In the genomic region with DNA sequence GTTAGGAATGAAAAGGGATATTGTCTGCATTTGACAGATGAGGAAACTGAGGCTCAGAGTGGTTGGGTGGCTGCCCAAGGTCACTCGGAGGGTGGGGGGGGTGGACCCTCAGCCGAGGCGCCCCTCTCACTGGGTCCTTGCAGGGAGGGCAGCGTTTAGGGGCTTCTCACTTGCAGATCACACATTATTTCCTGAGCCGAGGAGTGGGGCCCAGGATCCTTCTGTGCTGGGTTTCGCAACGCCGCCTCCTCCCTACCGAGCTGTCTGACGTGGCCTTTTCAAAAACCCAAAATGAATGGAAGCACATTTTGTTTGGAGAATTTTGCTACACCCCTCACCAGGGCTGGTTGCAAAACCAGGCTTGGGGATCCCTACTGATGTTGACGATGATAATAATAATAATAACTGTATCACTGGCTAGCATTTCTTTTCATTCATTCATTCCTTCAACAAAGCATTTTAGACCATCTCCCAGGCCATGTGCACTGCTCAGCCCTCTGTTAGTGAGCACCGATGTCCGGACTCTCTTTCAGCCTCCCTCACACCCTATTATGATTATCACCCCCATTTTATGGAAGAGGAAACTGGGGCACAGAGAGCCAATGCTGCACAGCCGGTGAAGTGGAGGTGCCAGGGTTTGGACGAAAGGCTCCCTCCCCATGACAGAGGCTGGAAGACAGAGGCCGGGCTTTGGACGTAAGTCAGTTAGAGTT, we compare ENCODE assay signal across 1 cellular context.
TF ChIP-seq lines count a peak whose summit lies in the region.

No MANE protein-coding gene starts in this region.

TF ChIP-seq in SK-N-SH treated with all-trans-retinoic acid at 6 μM for 48 hours, 23 proteins besides CTCF, POLR2A, EP300 and RAD21 (continued from another document):
- no peak for TF ChIP-seq TCF4 (CRISPR knock-in tag; IDR thresholded peaks at IDR 0.05; ENCODE audit: borderline replicate concordance)
- TF ChIP-seq, protein P1, sequence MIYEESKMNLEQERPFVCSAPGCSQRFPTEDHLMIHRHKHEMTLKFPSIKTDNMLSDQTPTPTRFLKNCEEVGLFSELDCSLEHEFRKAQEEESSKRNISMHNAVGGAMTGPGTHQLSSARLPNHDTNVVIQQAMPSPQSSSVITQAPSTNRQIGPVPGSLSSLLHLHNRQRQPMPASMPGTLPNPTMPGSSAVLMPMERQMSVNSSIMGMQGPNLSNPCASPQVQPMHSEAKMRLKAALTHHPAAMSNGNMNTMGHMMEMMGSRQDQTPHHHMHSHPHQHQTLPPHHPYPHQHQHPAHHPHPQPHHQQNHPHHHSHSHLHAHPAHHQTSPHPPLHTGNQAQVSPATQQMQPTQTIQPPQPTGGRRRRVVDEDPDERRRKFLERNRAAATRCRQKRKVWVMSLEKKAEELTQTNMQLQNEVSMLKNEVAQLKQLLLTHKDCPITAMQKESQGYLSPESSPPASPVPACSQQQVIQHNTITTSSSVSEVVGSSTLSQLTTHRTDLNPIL (CRISPR knock-in tag; IDR thresholded peaks at IDR 0.05; ENCODE audit: low read depth) = no peak
- TF ChIP-seq ZC3H10 (CRISPR knock-in tag; IDR thresholded peaks at IDR 0.05) = no peak
- TF ChIP-seq ZNF70 (CRISPR knock-in tag; IDR thresholded peaks at IDR 0.05) = no peak
- TF ChIP-seq, protein P2, sequence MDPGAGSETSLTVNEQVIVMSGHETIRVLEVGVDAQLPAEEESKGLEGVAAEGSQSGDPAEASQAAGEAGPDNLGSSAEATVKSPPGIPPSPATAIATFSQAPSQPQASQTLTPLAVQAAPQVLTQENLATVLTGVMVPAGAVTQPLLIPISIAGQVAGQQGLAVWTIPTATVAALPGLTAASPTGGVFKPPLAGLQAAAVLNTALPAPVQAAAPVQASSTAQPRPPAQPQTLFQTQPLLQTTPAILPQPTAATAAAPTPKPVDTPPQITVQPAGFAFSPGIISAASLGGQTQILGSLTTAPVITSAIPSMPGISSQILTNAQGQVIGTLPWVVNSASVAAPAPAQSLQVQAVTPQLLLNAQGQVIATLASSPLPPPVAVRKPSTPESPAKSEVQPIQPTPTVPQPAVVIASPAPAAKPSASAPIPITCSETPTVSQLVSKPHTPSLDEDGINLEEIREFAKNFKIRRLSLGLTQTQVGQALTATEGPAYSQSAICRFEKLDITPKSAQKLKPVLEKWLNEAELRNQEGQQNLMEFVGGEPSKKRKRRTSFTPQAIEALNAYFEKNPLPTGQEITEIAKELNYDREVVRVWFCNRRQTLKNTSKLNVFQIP (CRISPR knock-in tag; IDR thresholded peaks at IDR 0.05; ENCODE audit: borderline replicate concordance, low read depth) = no peak
- TF ChIP-seq PPARA (CRISPR knock-in tag; IDR thresholded peaks at IDR 0.05; ENCODE audit: borderline replicate concordance) = no peak
- no peak for TF ChIP-seq GLIS3 (CRISPR knock-in tag; IDR thresholded peaks at IDR 0.05)
